ENCODE assay signal across 17 cellular contexts in the genomic region with DNA sequence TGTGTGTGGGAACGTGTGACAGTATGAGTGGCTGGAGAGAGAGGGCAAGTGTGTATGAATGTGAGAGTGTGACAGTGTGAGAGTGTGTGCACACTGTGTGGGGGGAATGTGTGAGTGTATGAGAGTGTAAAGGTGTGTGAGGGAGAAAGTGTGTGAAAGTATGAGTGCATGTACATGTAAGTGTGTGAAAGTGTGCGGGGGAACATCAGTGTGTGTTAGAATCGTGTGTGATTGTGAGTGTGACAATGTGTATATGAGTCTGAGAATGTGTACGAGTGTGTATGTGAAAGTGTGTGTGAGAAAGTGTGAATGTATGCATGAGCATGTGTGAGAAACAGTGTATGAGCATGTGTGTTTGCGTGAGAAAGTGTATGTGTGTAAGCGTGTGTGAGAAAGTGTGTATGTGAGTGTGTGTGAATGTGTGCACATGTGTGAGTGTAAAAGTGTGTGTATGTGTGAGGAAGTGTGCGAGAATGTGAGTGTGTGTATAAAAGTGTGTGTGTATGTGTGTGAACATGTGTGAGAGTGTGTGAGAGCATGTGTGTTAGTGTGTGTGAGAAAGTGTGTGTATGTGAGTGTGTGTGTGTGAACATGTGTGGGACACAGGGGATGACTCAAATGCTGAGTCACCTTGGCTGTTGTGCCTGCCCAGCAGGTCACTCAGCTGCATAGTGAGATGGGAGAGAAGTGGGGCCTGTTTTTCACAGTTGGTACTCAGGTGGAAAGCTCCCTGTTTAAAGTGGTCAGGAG.
A peak's percentile ranks its signal among the peaks of the same experiment; 100 is the strongest.
DNase-seq lines count a peak whose midpoint lies in the region; ATAC-seq, FAIRE-seq and TF ChIP-seq lines count a peak whose summit lies in the region.
"Had no signal": no experiment of that assay in that cellular context is flagged by ENCODE, and none has a peak within 500 bp of the region (broad histone marks: within the 10 kb centered on the region; RNA-seq: fewer than 3 reads in every experiment).

No MANE protein-coding gene starts in this region.

- H3K4me1 ChIP-seq in astrocyte (ENCODE audit: insufficient read depth, low read length) (peaks cover 18% of the 10 kb centered on the region), smooth muscle cell (ENCODE audit: low read depth) (peaks cover 2% of the 10 kb centered on the region)
- H3K4me1 ChIP-seq: heart left ventricle, Peyer's patch had no signal

- H3K79me2 ChIP-seq in astrocyte (ENCODE audit: insufficient read depth, low read length) = no peaks in the 10 kb centered on the region
- no peaks in the 10 kb centered on the region for H3K79me2 ChIP-seq in smooth muscle cell (ENCODE audit: low read depth)

- peak; percentile 81 for FAIRE-seq in astrocyte (lab: Jason Lieb, UNC)

- H2AFZ ChIP-seq in astrocyte (ENCODE audit: low read depth, low read length) (no peak overlapping the region), smooth muscle cell (ENCODE audit: low read depth) (no peak overlapping the region)

- H3K9ac ChIP-seq in astrocyte (ENCODE audit: low read length) (peak overlapping the region; percentile 83), smooth muscle cell (ENCODE audit: low read depth) (no peak overlapping the region)

- H3K4me3 ChIP-seq in astrocyte (ENCODE audit: insufficient read depth, low read depth, low read length) (no peak overlapping the region), smooth muscle cell (no peak overlapping the region)
- H3K4me3 ChIP-seq: heart left ventricle, ovary, Peyer's patch, skin epidermis had no signal

- no peak overlapping the region for H3K27ac ChIP-seq in astrocyte (ENCODE audit: low read depth, low read length)
- H3K27ac ChIP-seq in smooth muscle cell (ENCODE audit: low read depth) = peak overlapping the region; percentile 6
- H3K27ac ChIP-seq: heart left ventricle, ovary, Peyer's patch, skin epidermis had no signal

- H4K20me1 ChIP-seq in astrocyte (ENCODE audit: insufficient read depth, low read length) = no peaks in the 10 kb centered on the region
- no peaks in the 10 kb centered on the region for H4K20me1 ChIP-seq in smooth muscle cell (ENCODE audit: low read depth)

- H3K36me3 Mint-ChIP-seq in astrocyte (ENCODE audit: low read depth, unreplicated experiment) = no peaks in the 10 kb centered on the region
- H3K36me3 Mint-ChIP-seq: CD14-positive monocyte, T-cell had no signal

- no peaks in the 10 kb centered on the region for H3K9me3 Mint-ChIP-seq in astrocyte (ENCODE audit: unreplicated experiment)
- H3K9me3 Mint-ChIP-seq: stimulated activated naive CD8-positive, alpha-beta T cell treated with anti-CD3 and anti-CD28 coated beads, Interleukin-15, amount 100 ng/mL, for 72 hours had no signal

- H3K9me3 ChIP-seq in astrocyte (ENCODE audit: insufficient read depth, low read depth, low read length) (no peaks in the 10 kb centered on the region), smooth muscle cell (replicated peaks; ENCODE audit: low read depth) (no peaks in the 10 kb centered on the region)
- H3K9me3 ChIP-seq: ovary, Peyer's patch had no signal

- DNase-seq in HCEC 1CT (peak; percentile 70), astrocyte (ENCODE audit: low read depth) (peak; percentile 61), fibroblast of peridontal ligament (ENCODE audit: extremely low read depth) (peak; percentile 39), smooth muscle cell (lab: John Stamatoyannopoulos, UW; ENCODE audit: unreplicated experiment) (no peak), COLO829 (ENCODE audit: low spot score) (no peak)
- DNase-seq: activated gamma-delta T cell treated with Interleukin-2 at 50 U/mL for 16 hours; heart left ventricle; NCI-H2029 treated with DMSO at 0.1 percent for 48 hours; NCI-H748 treated with DMSO at 0.1 percent for 48 hours; ovary; Peyer's patch; stimulated activated naive CD8-positive, alpha-beta T cell treated with anti-CD3 and anti-CD28 coated beads, Interleukin-15, amount 100 ng/mL, for 72 hours; T-cell had no signal

- no peaks in the 10 kb centered on the region for H3K36me3 ChIP-seq in astrocyte (ENCODE audit: insufficient read depth, low read length)
- no peaks in the 10 kb centered on the region for H3K36me3 ChIP-seq in smooth muscle cell (ENCODE audit: low read depth)
- H3K36me3 ChIP-seq: heart left ventricle, ovary, Peyer's patch had no signal

- no peak overlapping the region for H3K27ac Mint-ChIP-seq in astrocyte (ENCODE audit: unreplicated experiment)
- H3K27ac Mint-ChIP-seq: CD14-positive monocyte; stimulated activated naive CD8-positive, alpha-beta T cell treated with anti-CD3 and anti-CD28 coated beads, Interleukin-15, amount 100 ng/mL, for 72 hours; T-cell had no signal

- no peaks in the 10 kb centered on the region for H3K27me3 ChIP-seq in astrocyte (ENCODE audit: insufficient read depth, low read length)
- no peaks in the 10 kb centered on the region for H3K27me3 ChIP-seq in smooth muscle cell (ENCODE audit: low read depth)
- H3K27me3 ChIP-seq: heart left ventricle, ovary, Peyer's patch had no signal

- ATAC-seq in GM18498 (IDR thresholded peaks at IDR 0.05; ENCODE audit: unreplicated experiment) (no peak), GM18520 (IDR thresholded peaks at IDR 0.05; ENCODE audit: unreplicated experiment) (no peak)
- ATAC-seq: stimulated activated naive CD8-positive, alpha-beta T cell treated with anti-CD3 and anti-CD28 coated beads, Interleukin-15, amount 100 ng/mL, for 72 hours; T-cell had no signal

- peaks cover 9% of the 10 kb centered on the region for H3K27me3 Mint-ChIP-seq in astrocyte (ENCODE audit: low read depth, unreplicated experiment)
- H3K27me3 Mint-ChIP-seq: stimulated activated naive CD8-positive, alpha-beta T cell treated with anti-CD3 and anti-CD28 coated beads, Interleukin-15, amount 100 ng/mL, for 72 hours; T-cell had no signal

- no peak for TF ChIP-seq CTCF in astrocyte (IDR thresholded peaks at IDR 0.05; ENCODE audit: insufficient read depth, low read depth, low read length)
- TF ChIP-seq CTCF in smooth muscle cell (IDR thresholded peaks at IDR 0.05; ENCODE audit: borderline replicate concordance, insufficient read depth, poor library complexity, severe bottlenecking) = no peak

- peak overlapping the region; percentile 87 for H3K4me2 ChIP-seq in astrocyte (ENCODE audit: low read length)
- no peak overlapping the region for H3K4me2 ChIP-seq in smooth muscle cell

- H3K4me1 Mint-ChIP-seq in astrocyte (ENCODE audit: low read depth, unreplicated experiment) = no peaks in the 10 kb centered on the region
- H3K4me1 Mint-ChIP-seq: CD14-positive monocyte; stimulated activated naive CD8-positive, alpha-beta T cell treated with anti-CD3 and anti-CD28 coated beads, Interleukin-15, amount 100 ng/mL, for 72 hours; T-cell had no signal

- WGBS in smooth muscle cell (ENCODE audit: low lambda C conversion rate) = 97% methylated on average over 7 of the region's 7 CpGs

- peaks cover 22% of the 10 kb centered on the region for H3F3A ChIP-seq in smooth muscle cell (ENCODE audit: low read depth)

- H3K4me3 Mint-ChIP-seq in astrocyte (ENCODE audit: unreplicated experiment) = no peak overlapping the region
- H3K4me3 Mint-ChIP-seq: CD14-positive monocyte; stimulated activated naive CD8-positive, alpha-beta T cell treated with anti-CD3 and anti-CD28 coated beads, Interleukin-15, amount 100 ng/mL, for 72 hours; T-cell had no signal

Comparison
In these comparisons a context has a peak if more than half of its experiments do, and no peak if none do; other contexts are left out.
1. DNase-seq: peak in HCEC 1CT (single experiment), astrocyte (single experiment) and fibroblast of peridontal ligament (single experiment); none in smooth muscle cell (single experiment) and COLO829 (single experiment).